Comparison of ENCODE assay signal across 8 cellular contexts in genomic region chr10:103542764-103543616, GRCh38. TPM values are rescaled to one million over a fixed set of nuclear protein-coding genes. Genes with fewer than 3 reads are reported as not detected.
DNase-seq lines count a peak whose midpoint lies in the region; ATAC-seq and TF ChIP-seq lines count a peak whose summit lies in the region.

No MANE protein-coding gene starts in this region.

- no peaks in the 10 kb centered on the region for H4K20me1 ChIP-seq in Loucy (ENCODE audit: insufficient read depth, low read length, poor library complexity, severe bottlenecking)

- H3K79me2 ChIP-seq in Loucy (ENCODE audit: insufficient read depth, low read length): no peaks in the 10 kb centered on the region

- peaks cover 11% of the 10 kb centered on the region for H3K4me1 ChIP-seq in Loucy (ENCODE audit: insufficient read depth, low read length, poor library complexity, severe bottlenecking)
- peaks cover 7% of the 10 kb centered on the region for H3K4me1 ChIP-seq in SJSA1 (replicated peaks)

- peak; percentile 67 for TF ChIP-seq CTCF in GM10266 (IDR thresholded peaks at IDR 0.05; ENCODE audit: control insufficient read depth, insufficient read depth, low read depth, missing control alignments)
- TF ChIP-seq CTCF in Loucy (conservative IDR thresholded peaks at IDR 0.05; ENCODE audit: low read length): peak; percentile 79

- peak overlapping the region; percentile 68 for H3K4me3 ChIP-seq in Loucy (ENCODE audit: low read length, poor library complexity, severe bottlenecking)
- H3K4me3 ChIP-seq in SJSA1: peak overlapping the region; percentile 9

- no peaks in the 10 kb centered on the region for H3K9me2 ChIP-seq in Loucy (replicated peaks; ENCODE audit: low read depth, low read length)

- H3K9ac ChIP-seq in Loucy (ENCODE audit: low read depth, low read length, poor library complexity, severe bottlenecking): peak overlapping the region; percentile 41

- DNase-seq in GM10266 (ENCODE audit: extremely low spot score) (peak; percentile 47), SJSA1 (ENCODE audit: low read depth in 1 of 2, low spot score in 2 of 2) (peak in 1 of 2 experiments; percentile 48), caudate nucleus (lab: John Stamatoyannopoulos, UW) (peak in 44 of 61 donors; percentile 20 to 90 (median 62)), kidney tubule cell (ENCODE audit: low spot score) (peak; percentile 28), NK-92 (lab: John Stamatoyannopoulos, UW; ENCODE audit: unreplicated experiment) (no peak)
- peak; percentile 33 to 35 for DNase-seq in stimulated activated CD4-positive, alpha-beta T cell treated with anti-CD3 and anti-CD28 coated beads, Interleukin-2, amount 100 ng/mL, for 24 hours

- no peak for ATAC-seq in HG03354 (IDR thresholded peaks at IDR 0.05; ENCODE audit: poor library complexity, severe bottlenecking, unreplicated experiment)

- H3F3A ChIP-seq in Loucy (ENCODE audit: low read depth): no peaks in the 10 kb centered on the region

- H3K9me3 ChIP-seq in Loucy (ENCODE audit: insufficient read depth, low read depth, low read length): no peaks in the 10 kb centered on the region
- H3K9me3 ChIP-seq in SJSA1 (replicated peaks): no peaks in the 10 kb centered on the region

- peak overlapping the region; percentile 78 for H3K4me2 ChIP-seq in Loucy (ENCODE audit: low read depth, low read length, poor library complexity, severe bottlenecking)

- H3K27ac ChIP-seq in SJSA1: no peak overlapping the region
- no peak overlapping the region for H3K27ac ChIP-seq in caudate nucleus (ENCODE audit: low read depth, low read length)

- peak overlapping the region; percentile 77 for H2AFZ ChIP-seq in Loucy (ENCODE audit: low read length)

- H3K27me3 ChIP-seq in Loucy (ENCODE audit: insufficient read depth, low read length, poor library complexity, severe bottlenecking) (no peaks in the 10 kb centered on the region), SJSA1 (replicated peaks) (peaks cover 11% of the 10 kb centered on the region; the same call in 1 of the 2 replicates)

- H3K36me3 ChIP-seq in Loucy (ENCODE audit: insufficient read depth, low read length) (no peaks in the 10 kb centered on the region), SJSA1 (no peaks in the 10 kb centered on the region)

RNA-seq across cellular contexts. Expression of gene NEURL1, which starts 49.5 kb away (rescaled TPM):
- total RNA-seq in SJSA1 (2014; rRNA removed; shearing (Covaris generic)): not detected in 2 replicates
